In the genomic region with DNA sequence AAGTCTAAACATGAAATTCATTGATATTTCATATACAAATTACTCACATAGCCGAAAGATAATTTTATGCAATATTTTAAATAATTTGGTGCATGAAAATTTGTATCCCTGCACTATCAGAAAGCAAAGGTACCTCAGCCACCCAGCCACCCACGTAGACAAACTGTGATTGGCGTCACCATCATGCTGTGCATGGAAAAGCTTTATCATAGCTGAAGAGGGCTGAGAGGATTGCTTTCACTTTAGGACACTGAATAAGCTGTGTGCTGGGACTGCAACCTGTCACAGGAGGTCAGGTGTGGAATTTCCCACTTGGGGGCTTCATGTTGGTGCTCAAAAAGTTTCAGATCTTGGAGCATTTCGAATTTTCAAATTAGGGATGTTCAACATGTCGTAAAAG, we compare ENCODE assay signal across 1 cellular context.
TF ChIP-seq lines count a peak whose summit lies in the region.

No MANE protein-coding gene starts in this region.

TF ChIP-seq in GM23338, 12 proteins besides CTCF, POLR2A, EP300 and RAD21 (continued from another document):
- TF ChIP-seq, protein P1, sequence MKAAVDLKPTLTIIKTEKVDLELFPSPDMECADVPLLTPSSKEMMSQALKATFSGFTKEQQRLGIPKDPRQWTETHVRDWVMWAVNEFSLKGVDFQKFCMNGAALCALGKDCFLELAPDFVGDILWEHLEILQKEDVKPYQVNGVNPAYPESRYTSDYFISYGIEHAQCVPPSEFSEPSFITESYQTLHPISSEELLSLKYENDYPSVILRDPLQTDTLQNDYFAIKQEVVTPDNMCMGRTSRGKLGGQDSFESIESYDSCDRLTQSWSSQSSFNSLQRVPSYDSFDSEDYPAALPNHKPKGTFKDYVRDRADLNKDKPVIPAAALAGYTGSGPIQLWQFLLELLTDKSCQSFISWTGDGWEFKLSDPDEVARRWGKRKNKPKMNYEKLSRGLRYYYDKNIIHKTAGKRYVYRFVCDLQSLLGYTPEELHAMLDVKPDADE (IDR thresholded peaks at IDR 0.05), result no peak
- no peak for TF ChIP-seq STAT1 (IDR thresholded peaks at IDR 0.05; ENCODE audit: unreplicated experiment)
- TF ChIP-seq, protein P2, sequence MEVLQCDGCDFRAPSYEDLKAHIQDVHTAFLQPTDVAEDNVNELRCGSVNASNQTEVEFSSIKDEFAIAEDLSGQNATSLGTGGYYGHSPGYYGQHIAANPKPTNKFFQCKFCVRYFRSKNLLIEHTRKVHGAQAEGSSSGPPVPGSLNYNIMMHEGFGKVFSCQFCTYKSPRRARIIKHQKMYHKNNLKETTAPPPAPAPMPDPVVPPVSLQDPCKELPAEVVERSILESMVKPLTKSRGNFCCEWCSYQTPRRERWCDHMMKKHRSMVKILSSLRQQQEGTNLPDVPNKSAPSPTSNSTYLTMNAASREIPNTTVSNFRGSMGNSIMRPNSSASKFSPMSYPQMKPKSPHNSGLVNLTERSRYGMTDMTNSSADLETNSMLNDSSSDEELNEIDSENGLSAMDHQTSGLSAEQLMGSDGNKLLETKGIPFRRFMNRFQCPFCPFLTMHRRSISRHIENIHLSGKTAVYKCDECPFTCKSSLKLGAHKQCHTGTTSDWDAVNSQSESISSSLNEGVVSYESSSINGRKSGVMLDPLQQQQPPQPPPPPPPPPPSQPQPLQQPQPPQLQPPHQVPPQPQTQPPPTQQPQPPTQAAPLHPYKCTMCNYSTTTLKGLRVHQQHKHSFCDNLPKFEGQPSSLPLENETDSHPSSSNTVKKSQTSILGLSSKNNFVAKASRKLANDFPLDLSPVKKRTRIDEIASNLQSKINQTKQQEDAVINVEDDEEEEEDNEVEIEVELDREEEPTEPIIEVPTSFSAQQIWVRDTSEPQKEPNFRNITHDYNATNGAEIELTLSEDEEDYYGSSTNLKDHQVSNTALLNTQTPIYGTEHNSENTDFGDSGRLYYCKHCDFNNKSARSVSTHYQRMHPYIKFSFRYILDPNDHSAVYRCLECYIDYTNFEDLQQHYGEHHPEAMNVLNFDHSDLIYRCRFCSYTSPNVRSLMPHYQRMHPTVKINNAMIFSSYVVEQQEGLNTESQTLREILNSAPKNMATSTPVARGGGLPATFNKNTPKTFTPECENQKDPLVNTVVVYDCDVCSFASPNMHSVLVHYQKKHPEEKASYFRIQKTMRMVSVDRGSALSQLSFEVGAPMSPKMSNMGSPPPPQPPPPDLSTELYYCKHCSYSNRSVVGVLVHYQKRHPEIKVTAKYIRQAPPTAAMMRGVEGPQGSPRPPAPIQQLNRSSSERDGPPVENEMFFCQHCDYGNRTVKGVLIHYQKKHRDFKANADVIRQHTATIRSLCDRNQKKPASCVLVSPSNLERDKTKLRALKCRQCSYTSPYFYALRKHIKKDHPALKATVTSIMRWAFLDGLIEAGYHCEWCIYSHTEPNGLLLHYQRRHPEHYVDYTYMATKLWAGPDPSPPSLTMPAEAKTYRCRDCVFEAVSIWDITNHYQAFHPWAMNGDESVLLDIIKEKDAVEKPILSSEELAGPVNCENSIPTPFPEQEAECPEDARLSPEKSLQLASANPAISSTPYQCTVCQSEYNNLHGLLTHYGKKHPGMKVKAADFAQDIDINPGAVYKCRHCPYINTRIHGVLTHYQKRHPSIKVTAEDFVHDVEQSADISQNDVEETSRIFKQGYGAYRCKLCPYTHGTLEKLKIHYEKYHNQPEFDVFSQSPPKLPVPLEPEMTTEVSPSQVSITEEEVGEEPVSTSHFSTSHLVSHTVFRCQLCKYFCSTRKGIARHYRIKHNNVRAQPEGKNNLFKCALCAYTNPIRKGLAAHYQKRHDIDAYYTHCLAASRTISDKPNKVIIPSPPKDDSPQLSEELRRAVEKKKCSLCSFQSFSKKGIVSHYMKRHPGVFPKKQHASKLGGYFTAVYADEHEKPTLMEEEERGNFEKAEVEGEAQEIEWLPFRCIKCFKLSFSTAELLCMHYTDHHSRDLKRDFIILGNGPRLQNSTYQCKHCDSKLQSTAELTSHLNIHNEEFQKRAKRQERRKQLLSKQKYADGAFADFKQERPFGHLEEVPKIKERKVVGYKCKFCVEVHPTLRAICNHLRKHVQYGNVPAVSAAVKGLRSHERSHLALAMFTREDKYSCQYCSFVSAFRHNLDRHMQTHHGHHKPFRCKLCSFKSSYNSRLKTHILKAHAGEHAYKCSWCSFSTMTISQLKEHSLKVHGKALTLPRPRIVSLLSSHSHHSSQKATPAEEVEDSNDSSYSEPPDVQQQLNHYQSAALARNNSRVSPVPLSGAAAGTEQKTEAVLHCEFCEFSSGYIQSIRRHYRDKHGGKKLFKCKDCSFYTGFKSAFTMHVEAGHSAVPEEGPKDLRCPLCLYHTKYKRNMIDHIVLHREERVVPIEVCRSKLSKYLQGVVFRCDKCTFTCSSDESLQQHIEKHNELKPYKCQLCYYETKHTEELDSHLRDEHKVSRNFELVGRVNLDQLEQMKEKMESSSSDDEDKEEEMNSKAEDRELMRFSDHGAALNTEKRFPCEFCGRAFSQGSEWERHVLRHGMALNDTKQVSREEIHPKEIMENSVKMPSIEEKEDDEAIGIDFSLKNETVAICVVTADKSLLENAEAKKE (CRISPR knock-in tag; IDR thresholded peaks at IDR 0.05), result no peak
- TF ChIP-seq, protein P3, sequence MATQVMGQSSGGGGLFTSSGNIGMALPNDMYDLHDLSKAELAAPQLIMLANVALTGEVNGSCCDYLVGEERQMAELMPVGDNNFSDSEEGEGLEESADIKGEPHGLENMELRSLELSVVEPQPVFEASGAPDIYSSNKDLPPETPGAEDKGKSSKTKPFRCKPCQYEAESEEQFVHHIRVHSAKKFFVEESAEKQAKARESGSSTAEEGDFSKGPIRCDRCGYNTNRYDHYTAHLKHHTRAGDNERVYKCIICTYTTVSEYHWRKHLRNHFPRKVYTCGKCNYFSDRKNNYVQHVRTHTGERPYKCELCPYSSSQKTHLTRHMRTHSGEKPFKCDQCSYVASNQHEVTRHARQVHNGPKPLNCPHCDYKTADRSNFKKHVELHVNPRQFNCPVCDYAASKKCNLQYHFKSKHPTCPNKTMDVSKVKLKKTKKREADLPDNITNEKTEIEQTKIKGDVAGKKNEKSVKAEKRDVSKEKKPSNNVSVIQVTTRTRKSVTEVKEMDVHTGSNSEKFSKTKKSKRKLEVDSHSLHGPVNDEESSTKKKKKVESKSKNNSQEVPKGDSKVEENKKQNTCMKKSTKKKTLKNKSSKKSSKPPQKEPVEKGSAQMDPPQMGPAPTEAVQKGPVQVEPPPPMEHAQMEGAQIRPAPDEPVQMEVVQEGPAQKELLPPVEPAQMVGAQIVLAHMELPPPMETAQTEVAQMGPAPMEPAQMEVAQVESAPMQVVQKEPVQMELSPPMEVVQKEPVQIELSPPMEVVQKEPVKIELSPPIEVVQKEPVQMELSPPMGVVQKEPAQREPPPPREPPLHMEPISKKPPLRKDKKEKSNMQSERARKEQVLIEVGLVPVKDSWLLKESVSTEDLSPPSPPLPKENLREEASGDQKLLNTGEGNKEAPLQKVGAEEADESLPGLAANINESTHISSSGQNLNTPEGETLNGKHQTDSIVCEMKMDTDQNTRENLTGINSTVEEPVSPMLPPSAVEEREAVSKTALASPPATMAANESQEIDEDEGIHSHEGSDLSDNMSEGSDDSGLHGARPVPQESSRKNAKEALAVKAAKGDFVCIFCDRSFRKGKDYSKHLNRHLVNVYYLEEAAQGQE (IDR thresholded peaks at IDR 0.05; ENCODE audit: unreplicated experiment), result no peak
- no peak for TF ChIP-seq EZH2 (IDR thresholded peaks at IDR 0.05; ENCODE audit: low read depth, unreplicated experiment)
- TF ChIP-seq NANOG (IDR thresholded peaks at IDR 0.05; ENCODE audit: borderline replicate concordance), result no peak
